ENCODE assay signal across 20 cellular contexts in genomic region chr13:52345048-52345447, GRCh38.
DNase-seq lines count a peak whose midpoint lies in the region; ATAC-seq, FAIRE-seq and TF ChIP-seq lines count a peak whose summit lies in the region.
"Had no signal": no experiment of that assay in that cellular context is flagged by ENCODE, and none has a peak within 500 bp of the region (broad histone marks: within the 10 kb centered on the region; RNA-seq: fewer than 3 reads in every experiment).

No MANE protein-coding gene starts in this region.

- CTCF ChIA-PET in endothelial cell of umbilical vein (lab: Charles Lee), result interaction anchor here (9.9 kb wide), 1 partner anchor 105 kb away, joined by 210 read pairs; the partner anchor contains the start of gene VPS36

- no peak overlapping the region for H3K23ac ChIP-seq in mesenchymal stem cell (ENCODE audit: low read length in 2 of 2)

- H3K27ac ChIP-seq in ACC112 (ENCODE audit: low read depth, low read length), result no peak overlapping the region
- H3K27ac ChIP-seq in endothelial cell of umbilical vein (ENCODE audit: insufficient read depth, low read depth, low read length), result no peak overlapping the region
- peak overlapping the region; percentile 38 for H3K27ac ChIP-seq in mesenchymal stem cell (ENCODE audit: low read length, poor library complexity, severe bottlenecking)
- H3K27ac ChIP-seq: KMS-11, psoas muscle had no signal

- dilution Hi-C loops in endothelial cell of umbilical vein (cut with MboI; ENCODE audit: extremely low pct_ligation_motif_present, low sequenced_read_pairs), result no loop called here

- H3K9ac ChIP-seq in endothelial cell of umbilical vein (replicated peaks; ENCODE audit: extremely low read depth, insufficient read depth, low read length) (no peak overlapping the region), mesenchymal stem cell (ENCODE audit: low read length) (peak overlapping the region; percentile 93)
- H3K9ac ChIP-seq: KMS-11 had no signal

- H3K9me3 ChIP-seq in endothelial cell of umbilical vein (replicated peaks; ENCODE audit: control insufficient read depth, insufficient read depth, low read length), result no peaks in the 10 kb centered on the region
- no peaks in the 10 kb centered on the region for H3K9me3 ChIP-seq in mesenchymal stem cell (ENCODE audit: control insufficient read depth, low read length)
- H3K9me3 ChIP-seq: gastroesophageal sphincter, psoas muscle had no signal

- H3K36me3 ChIP-seq in ACC112 (ENCODE audit: insufficient read depth, low read length), result no peaks in the 10 kb centered on the region
- H3K36me3 ChIP-seq in endothelial cell of umbilical vein (ENCODE audit: control insufficient read depth in 2 of 2, extremely low read depth in 1 of 2, insufficient read depth in 2 of 2, low read length in 2 of 2), result no peaks in the 10 kb centered on the region
- no peaks in the 10 kb centered on the region for H3K36me3 ChIP-seq in mesenchymal stem cell (ENCODE audit: control insufficient read depth in 1 of 2, insufficient read depth in 2 of 2, low read depth in 1 of 2, low read length in 2 of 2)
- H3K36me3 ChIP-seq: gastroesophageal sphincter had no signal

- H2BK5ac ChIP-seq in mesenchymal stem cell (ENCODE audit: low read depth, low read length, poor library complexity, severe bottlenecking), result no peak overlapping the region

- peak overlapping the region; percentile 63; the same call in 1 of the 2 replicates for H3K4me3 ChIP-seq in ACC112 (ENCODE audit: low read depth, low read length)
- no peak overlapping the region for H3K4me3 ChIP-seq in endothelial cell of umbilical vein (replicated peaks in 1 of 3; ENCODE audit: insufficient read depth in 1 of 3, low read depth in 1 of 3, low read length in 3 of 3)
- H3K4me3 ChIP-seq in mesenchymal stem cell (ENCODE audit: insufficient read depth in 1 of 2, low read depth in 1 of 2, low read length in 2 of 2), result peak overlapping the region in 1 of 2 experiments; percentile 73
- H3K4me3 ChIP-seq: lung, psoas muscle had no signal

- H3K4me2 ChIP-seq in endothelial cell of umbilical vein (ENCODE audit: insufficient read depth, low read length) (peak overlapping the region; percentile 69), mesenchymal stem cell (ENCODE audit: low read length, poor library complexity, severe bottlenecking) (no peak overlapping the region)
- H3K4me2 ChIP-seq: KMS-11 had no signal

- no peaks in the 10 kb centered on the region for H3K27me3 ChIP-seq in ACC112 (ENCODE audit: insufficient read depth, low read length)
- H3K27me3 ChIP-seq in endothelial cell of umbilical vein (ENCODE audit: control insufficient read depth in 2 of 2, insufficient read depth in 2 of 2, low read length in 2 of 2), result no peaks in the 10 kb centered on the region
- H3K27me3 ChIP-seq in mesenchymal stem cell (ENCODE audit: control insufficient read depth in 1 of 2, insufficient read depth in 1 of 2, low read length in 2 of 2), result no peaks in the 10 kb centered on the region
- H3K27me3 ChIP-seq: gastroesophageal sphincter had no signal

- no peak overlapping the region for H4K91ac ChIP-seq in mesenchymal stem cell (ENCODE audit: low read length)

- no peaks in the 10 kb centered on the region for H3K9me1 ChIP-seq in endothelial cell of umbilical vein (replicated peaks; ENCODE audit: control insufficient read depth, extremely low read depth, insufficient read depth, low read length)

- H3K18ac ChIP-seq in mesenchymal stem cell (ENCODE audit: low read depth in 1 of 2, low read length in 2 of 2), result no peak overlapping the region

- H3K14ac ChIP-seq in mesenchymal stem cell (ENCODE audit: low read length in 2 of 2), result no peak overlapping the region

- peak; percentile 92 for FAIRE-seq in endothelial cell of umbilical vein (lab: Jason Lieb, UNC)
- FAIRE-seq: urothelium cell line had no signal

- BruUV-seq in endothelial cell of umbilical vein (replicated peaks; lab: Mats Ljungman, UMichigan), result no TSS peak

- 92% methylated on average over 3 of the region's 3 CpGs for WGBS in mesenchymal stem cell

- no peak overlapping the region for H3K4ac ChIP-seq in mesenchymal stem cell (ENCODE audit: low read depth in 1 of 2, low read length in 2 of 2)

- POLR2A ChIA-PET in endothelial cell of umbilical vein (lab: Charles Lee), result no interaction called here

- no peaks in the 10 kb centered on the region for H4K20me1 ChIP-seq in endothelial cell of umbilical vein (replicated peaks; ENCODE audit: control insufficient read depth, extremely low read depth, insufficient read depth, low read length)

- no peak overlapping the region for H2AK5ac ChIP-seq in mesenchymal stem cell (ENCODE audit: low read length, severe bottlenecking)

- ATAC-seq in GM21786 (IDR thresholded peaks at IDR 0.05; ENCODE audit: unreplicated experiment), result no peak
- no peak for ATAC-seq in GM18873 (IDR thresholded peaks at IDR 0.05; ENCODE audit: low FRiP score, unreplicated experiment)
- ATAC-seq: CD8-positive, alpha-beta T cell; gastroesophageal sphincter; natural killer cell; psoas muscle had no signal

- no peaks in the 10 kb centered on the region for H3K79me1 ChIP-seq in mesenchymal stem cell (replicated peaks; ENCODE audit: low read length, poor library complexity, severe bottlenecking)

- H4K8ac ChIP-seq in mesenchymal stem cell (ENCODE audit: low read length), result no peak overlapping the region

- intact Hi-C loops in endothelial cell of umbilical vein (cut with micrococcal nuclease), result loop anchor here (2.0 kb wide), 1 partner anchor 60 kb away; no protein-coding TSS in a partner anchor

- peak; percentile 24 for DNase-seq in M059J (ENCODE audit: low read depth)
- peak; percentile 77 for DNase-seq in endothelial cell of umbilical vein (ENCODE audit: low read depth, low spot score)
- no peak for DNase-seq in mesenchymal stem cell
- DNase-seq in cerebellum (ENCODE audit: low spot score), result no peak
- DNase-seq in mucosa of gallbladder (ENCODE audit: low spot score), result no peak
- DNase-seq: activated CD4-positive, CD25-positive, alpha-beta regulatory T cell; activated effector memory CD4-positive, alpha-beta T cell treated with anti-CD3 and anti-CD28 coated beads, Interleukin-2, amount 50 U/mL, for 16 hours; CD8-positive, alpha-beta T cell; effector CD4-positive, alpha-beta T cell; natural killer cell; NCI-H1436; psoas muscle; SHP77 had no signal

- H3K4me1 ChIP-seq in ACC112 (ENCODE audit: control insufficient read depth, insufficient read depth, low read length, unreplicated experiment) (peaks cover 33% of the 10 kb centered on the region), endothelial cell of umbilical vein (ENCODE audit: control insufficient read depth, extremely low read depth, insufficient read depth, low read length) (peaks cover 21% of the 10 kb centered on the region), mesenchymal stem cell (ENCODE audit: control insufficient read depth, insufficient read depth, low read depth, low read length) (peaks cover 1% of the 10 kb centered on the region)
- H3K4me1 ChIP-seq: gastroesophageal sphincter, psoas muscle had no signal

- TF ChIP-seq CTCF in endothelial cell of umbilical vein (IDR thresholded peaks at IDR 0.05; ENCODE audit: extremely low read depth in 1 of 2, insufficient read depth in 1 of 2, low read depth in 1 of 2, low read length in 2 of 2), result no peak

- H2AFZ ChIP-seq in ACC112 (ENCODE audit: low read length, unreplicated experiment) (peak overlapping the region; percentile 70), endothelial cell of umbilical vein (ENCODE audit: low read depth, low read length) (peak overlapping the region; percentile 81), mesenchymal stem cell (ENCODE audit: low read depth, low read length) (no peak overlapping the region)

- H2BK120ac ChIP-seq in mesenchymal stem cell (ENCODE audit: low read depth, low read length), result no peak overlapping the region

- H3K79me2 ChIP-seq in ACC112 (ENCODE audit: control insufficient read depth, insufficient read depth, low read length, unreplicated experiment) (no peaks in the 10 kb centered on the region), endothelial cell of umbilical vein (ENCODE audit: control insufficient read depth, insufficient read depth, low read length) (no peaks in the 10 kb centered on the region)

- no peak overlapping the region for H2BK12ac ChIP-seq in mesenchymal stem cell (ENCODE audit: low read length in 2 of 2)

- no peak for TF ChIP-seq POLR2A in endothelial cell of umbilical vein (IDR thresholded peaks at IDR 0.05; ENCODE audit: low read depth, low read length)

- H2BK15ac ChIP-seq in mesenchymal stem cell (ENCODE audit: low read depth, poor library complexity, severe bottlenecking), result no peak overlapping the region

TF ChIP-seq in endothelial cell of umbilical vein, 7 proteins besides CTCF, POLR2A, EP300 and RAD21:
- TF ChIP-seq JUN (IDR thresholded peaks at IDR 0.05; ENCODE audit: borderline replicate concordance, insufficient read depth, insufficient read length, low read depth), result no peak
- TF ChIP-seq MAX (IDR thresholded peaks at IDR 0.05; ENCODE audit: insufficient read depth, insufficient read length), result no peak
- TF ChIP-seq FOS (IDR thresholded peaks at IDR 0.05; ENCODE audit: borderline replicate concordance, insufficient read depth, low read length), result peak; percentile 70
- no peak for TF ChIP-seq MYC (IDR thresholded peaks at IDR 0.05; ENCODE audit: low read depth, low read length)
- TF ChIP-seq GATA2 (IDR thresholded peaks at IDR 0.05; ENCODE audit: insufficient read depth, insufficient read length, low read depth, low read length), result no peak

Comparison
In these comparisons a context has a peak if more than half of its experiments do, and no peak if none do; other contexts are left out.
1. DNase-seq: peak in M059J (single experiment) and endothelial cell of umbilical vein (single experiment); none in mesenchymal stem cell (single experiment), cerebellum (single experiment) and mucosa of gallbladder (single experiment).